In the genomic region with DNA sequence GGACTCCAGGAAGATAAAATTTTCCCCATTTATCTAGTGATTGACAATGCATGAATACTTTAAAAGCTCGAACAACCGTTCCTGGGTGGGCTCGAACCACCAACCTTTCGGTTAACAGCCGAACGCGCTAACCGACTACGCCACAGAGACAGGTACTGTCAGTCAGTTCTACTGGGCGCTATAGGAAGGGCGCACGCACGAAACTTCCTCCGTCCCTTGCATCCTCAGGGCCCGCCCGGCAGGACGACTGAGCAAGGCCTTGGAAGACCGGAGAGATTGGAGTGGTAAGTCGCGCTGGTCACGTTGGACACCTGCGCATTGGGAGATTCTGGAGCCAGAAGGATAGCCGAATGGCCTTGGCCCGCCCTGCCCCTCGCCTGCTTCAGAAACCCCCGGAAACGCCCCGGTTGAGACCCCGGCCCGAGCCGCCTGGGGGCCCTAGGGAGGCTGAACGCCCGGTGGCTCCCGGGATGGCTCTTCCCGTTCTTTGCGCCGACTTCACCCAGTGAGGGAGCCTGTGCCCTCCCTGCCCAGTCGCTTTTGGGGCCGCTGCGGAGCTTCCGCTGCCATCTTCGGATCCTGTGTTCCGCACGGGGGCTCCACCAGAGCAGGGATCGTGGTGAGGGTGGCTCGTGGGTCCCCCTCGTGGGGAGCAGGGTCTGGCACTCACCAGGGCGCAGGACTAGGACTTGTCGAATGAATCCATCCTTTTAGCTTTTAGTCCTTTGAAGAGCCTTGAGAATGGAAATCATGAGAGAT, we compare ENCODE assay signal across 10 cellular contexts. TPM values are rescaled to one million over a fixed set of nuclear protein-coding genes. Genes with fewer than 3 reads are reported as not detected.
DNase-seq lines count a peak whose midpoint lies in the region; ATAC-seq and TF ChIP-seq lines count a peak whose summit lies in the region.
"Not testable (repeated sequence)": the region's sequence is repeated elsewhere in the genome, so short reads cannot be mapped to it uniquely, and the experiment has no call there.
"Had no signal": no experiment of that assay in that cellular context is flagged by ENCODE, and none has a peak within 500 bp of the region (broad histone marks: within the 10 kb centered on the region; RNA-seq: fewer than 3 reads in every experiment).

No MANE protein-coding gene starts in this region.

- H3K36me3 Mint-ChIP-seq in stimulated activated memory B cell treated with anti-CD40 and anti-IgM and Interleukin-4, amounts not matched to agents 10 μg/mL and 1 μg/mL and 100 μg/mL, for 72 hours: not testable (repeated sequence)

- not testable (repeated sequence) for H3K27ac ChIP-seq in SK-N-MC
- peak overlapping the region; percentile 74 for H3K27ac ChIP-seq in colonic mucosa

- in situ Hi-C loops in KBM-7 (cut with MboI; ENCODE audit: low pct_unique_long_range_greater_than_20kb, low sequenced_read_pairs): not testable (repeated sequence)

- H3K36me3 ChIP-seq in SK-N-MC (ENCODE audit: insufficient read depth, low read length); colonic mucosa: not testable (repeated sequence)

- H3K4me1 Mint-ChIP-seq in stimulated activated memory B cell treated with anti-CD40 and anti-IgM and Interleukin-4, amounts not matched to agents 10 μg/mL and 1 μg/mL and 100 μg/mL, for 72 hours: not testable (repeated sequence)

- not testable (repeated sequence) for TF ChIP-seq CTCF in colonic mucosa (IDR thresholded peaks at IDR 0.05)

- ATAC-seq in stimulated activated memory B cell treated with anti-CD40 and anti-IgM and Interleukin-4, amounts not matched to agents 10 μg/mL and 1 μg/mL and 100 μg/mL, for 72 hours: not testable (repeated sequence)

- intact Hi-C loops in colonic mucosa (cut with DNase I); posterior cingulate gyrus (cut with DNase I): not testable (repeated sequence)

- not testable (repeated sequence) for H3K9me3 ChIP-seq in SK-N-MC (ENCODE audit: low read depth, low read length); colonic mucosa

- peak overlapping the region; percentile 77 for H3K4me3 ChIP-seq in SK-N-MC
- peak overlapping the region; percentile 47 for H3K4me3 ChIP-seq in colonic mucosa

- peak overlapping the region; percentile 85 for H3K27ac Mint-ChIP-seq in stimulated activated memory B cell treated with anti-CD40 and anti-IgM and Interleukin-4, amounts not matched to agents 10 μg/mL and 1 μg/mL and 100 μg/mL, for 72 hours

- not testable (repeated sequence) for H3K27me3 ChIP-seq in colonic mucosa

- DNase-seq in DMS 273 (lab: John Stamatoyannopoulos, UW; ENCODE audit: unreplicated experiment) (peak; percentile 88), KBM-7 (peak; percentile 79), SK-N-MC (ENCODE audit: low read depth, low spot score) (peak; percentile 24), activated T-cell treated with anti-CD3 and anti-CD28 coated beads for 4 hours (peak; percentile 50), colonic mucosa (peak; percentile 91), iris pigment epithelial cell (ENCODE audit: low read depth) (peak; percentile 56), posterior cingulate gyrus (peak in 8 of 10 donors; percentile 53 to 97 (median 78))

- peak overlapping the region; percentile 90 for H3K4me3 Mint-ChIP-seq in stimulated activated memory B cell treated with anti-CD40 and anti-IgM and Interleukin-4, amounts not matched to agents 10 μg/mL and 1 μg/mL and 100 μg/mL, for 72 hours

- H3K9ac ChIP-seq in SK-N-MC (ENCODE audit: insufficient read length): peak overlapping the region; percentile 32
- H3K9ac ChIP-seq in colonic mucosa (ENCODE audit: low read depth in 2 of 2, low read length in 2 of 2): peak overlapping the region in 1 of 2 donors; percentile 43

- H3K27me3 Mint-ChIP-seq in stimulated activated memory B cell treated with anti-CD40 and anti-IgM and Interleukin-4, amounts not matched to agents 10 μg/mL and 1 μg/mL and 100 μg/mL, for 72 hours: not testable (repeated sequence)

- H3K4me1 ChIP-seq in colonic mucosa: not testable (repeated sequence)

- H3K9me3 Mint-ChIP-seq in stimulated activated memory B cell treated with anti-CD40 and anti-IgM and Interleukin-4, amounts not matched to agents 10 μg/mL and 1 μg/mL and 100 μg/mL, for 72 hours: not testable (repeated sequence)

RNA-seq across cellular contexts. Expression of gene PPIAL4A, which starts 45.2 kb away (rescaled TPM):
- total RNA-seq in colonic mucosa: not detected
- total RNA-seq: kidney epithelial cell, Right ventricle myocardium inferior had no signal

Comparison
In these comparisons a context has a peak if more than half of its experiments do, and no peak if none do; other contexts are left out.
1. DNase-seq: peak in every context shown above with its lines; median percentile 91 in colonic mucosa; 88 in DMS 273; 79 in KBM-7; 78 in posterior cingulate gyrus; 56 in iris pigment epithelial cell; 50 in activated T-cell treated with anti-CD3 and anti-CD28 coated beads for 4 hours; 24 in SK-N-MC.